In the genomic region with DNA sequence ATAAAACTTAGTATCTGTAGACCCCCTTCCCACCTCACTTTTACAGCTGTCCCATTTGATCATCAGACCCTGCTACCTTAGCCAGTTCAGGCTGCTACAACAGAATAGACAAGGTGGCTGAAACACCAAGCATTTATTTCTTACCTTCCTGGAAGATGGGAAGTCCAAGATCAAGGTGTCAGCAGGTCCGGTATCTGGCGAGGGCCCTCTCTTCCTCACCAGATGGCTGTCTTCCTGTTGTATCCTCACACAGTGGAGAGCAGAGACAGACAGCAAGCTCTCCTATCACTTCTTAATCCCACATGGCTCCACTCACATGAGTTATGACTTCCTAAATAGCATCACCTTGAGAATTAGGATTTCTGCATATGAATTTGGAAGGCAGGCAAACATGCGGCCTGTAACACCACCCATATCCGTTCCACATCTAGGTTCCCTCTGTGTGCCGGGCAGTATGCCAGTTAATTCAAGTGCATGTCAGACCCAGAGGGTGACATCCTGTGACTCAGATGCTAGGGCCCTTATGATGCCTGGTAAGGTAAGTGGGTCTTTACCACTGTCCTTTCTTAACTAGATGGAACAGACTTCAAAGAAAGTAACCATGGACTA, we compare ENCODE assay signal across 9 cellular contexts. TPM values are rescaled to one million over a fixed set of nuclear protein-coding genes. Genes with fewer than 3 reads are reported as not detected.
A peak's percentile ranks its signal among the peaks of the same experiment; 100 is the strongest.
DNase-seq lines count a peak whose midpoint lies in the region; ATAC-seq and TF ChIP-seq lines count a peak whose summit lies in the region.
"Had no signal": no experiment of that assay in that cellular context is flagged by ENCODE, and none has a peak within 500 bp of the region (broad histone marks: within the 10 kb centered on the region; RNA-seq: fewer than 3 reads in every experiment).

No MANE protein-coding gene starts in this region.

- 45 to 47% methylated on average over 5 of the region's 5 CpGs for WGBS in body of pancreas, 2 donors

- H3K9me3 ChIP-seq in body of pancreas, result no peaks in the 10 kb centered on the region

- intact Hi-C loops in body of pancreas (cut with DNase I), result no loop called here

- peaks cover 12% of the 10 kb centered on the region for H3K4me1 ChIP-seq in body of pancreas

- TF ChIP-seq POLR2A in body of pancreas (IDR thresholded peaks at IDR 0.05), result no peak

- peaks cover 5% of the 10 kb centered on the region for H3K27me3 Mint-ChIP-seq in glutamatergic neuron (ENCODE audit: unreplicated experiment)

- H3K36me3 ChIP-seq in body of pancreas (replicated peaks in 1 of 2; ENCODE audit: insufficient read depth in 1 of 2, low read depth in 2 of 2), result no peaks in the 10 kb centered on the region

- no peaks in the 10 kb centered on the region for H3K36me3 Mint-ChIP-seq in glutamatergic neuron (ENCODE audit: unreplicated experiment)

- no peak for TF ChIP-seq CTCF in HFF-Myc (IDR thresholded peaks at IDR 0.05; ENCODE audit: low read depth, low read length, missing control alignments)
- no peak for TF ChIP-seq CTCF in body of pancreas (IDR thresholded peaks at IDR 0.05)
- no peak for TF ChIP-seq CTCF in GM10266 (IDR thresholded peaks at IDR 0.05; ENCODE audit: control insufficient read depth, insufficient read depth, low read depth, missing control alignments)
- no peak for TF ChIP-seq CTCF in glutamatergic neuron (IDR thresholded peaks at IDR 0.05; ENCODE audit: partially characterized antibody, unreplicated experiment)

- H3K4me3 ChIP-seq in HFF-Myc (replicated peaks; ENCODE audit: low read depth, low read length) (no peak overlapping the region), body of pancreas (no peak overlapping the region)

- no peaks in the 10 kb centered on the region for H3K27me3 ChIP-seq in body of pancreas

- no peaks in the 10 kb centered on the region for H3K4me1 Mint-ChIP-seq in glutamatergic neuron (ENCODE audit: low read depth, unreplicated experiment)

- no peak overlapping the region for H3K4me3 Mint-ChIP-seq in glutamatergic neuron (ENCODE audit: unreplicated experiment)

- H3K27ac ChIP-seq in body of pancreas, result peak overlapping the region in 2 of 4 donors; percentile 7 to 40

- peaks cover 7% of the 10 kb centered on the region for H3K9me3 Mint-ChIP-seq in glutamatergic neuron (ENCODE audit: unreplicated experiment)

- H3K27ac Mint-ChIP-seq in glutamatergic neuron (ENCODE audit: unreplicated experiment), result no peak overlapping the region

- DNase-seq in HFF-Myc (ENCODE audit: extremely low read depth, low read depth), result peak; percentile 65
- peak; percentile 76 to 86 for DNase-seq in SHP77 (lab: John Stamatoyannopoulos, UW)
- peak in 3 of 4 donors; percentile 25 to 42 (median 40) for DNase-seq in body of pancreas
- peak; percentile 38 for DNase-seq in mucosa of gallbladder (ENCODE audit: low spot score)
- DNase-seq in GM10266 (ENCODE audit: extremely low spot score), result no peak
- DNase-seq in SKM-1 treated with dmso at 0.1 percent for 144 hours (lab: John Stamatoyannopoulos, UW; ENCODE audit: unreplicated experiment), result no peak
- no peak for DNase-seq in glutamatergic neuron

- ATAC-seq in body of pancreas, result peak; percentile 45
- no peak for ATAC-seq in GM21360 (IDR thresholded peaks at IDR 0.05; ENCODE audit: unreplicated experiment)

RNA-seq across cellular contexts. Expression of a gene that starts 2.1 kb away (rescaled TPM):
- total RNA-seq in body of pancreas, result not detected
- 0.23 TPM for total RNA-seq in mucosa of gallbladder
- not detected for total RNA-seq in glutamatergic neuron (ENCODE audit: unreplicated experiment)
- total RNA-seq: liver had no signal

RNA-seq across cellular contexts. Expression of a gene that starts 27.1 kb away (rescaled TPM):
- total RNA-seq in body of pancreas, result not detected
- total RNA-seq in mucosa of gallbladder, result 0.52 TPM
- total RNA-seq in glutamatergic neuron (ENCODE audit: unreplicated experiment), result not detected
- total RNA-seq: liver had no signal

RNA-seq across cellular contexts. Expression of a gene that starts 31.6 kb away (rescaled TPM):
- total RNA-seq in body of pancreas, result 10 to 100 TPM; 21.0 to 28.0 TPM
- 50.0 TPM for total RNA-seq in mucosa of gallbladder
- total RNA-seq in glutamatergic neuron (ENCODE audit: unreplicated experiment), result 10.8 TPM

RNA-seq across cellular contexts. Expression of a gene that starts 46.0 kb away (rescaled TPM):
- total RNA-seq in body of pancreas, result under 1 TPM in 1 of 2 donors, not detected in 1; 0.26 TPM
- total RNA-seq in mucosa of gallbladder, result 0.14 TPM
- 5.4 TPM for total RNA-seq in glutamatergic neuron (ENCODE audit: unreplicated experiment)

Comparison
In these comparisons a context has a peak if more than half of its experiments do, and no peak if none do; other contexts are left out.
1. DNase-seq: peak in HFF-Myc (single experiment), SHP77 (2 of 2), body of pancreas (3 of 4) and mucosa of gallbladder (single experiment); none in GM10266 (single experiment), SKM-1 treated with dmso at 0.1 percent for 144 hours (single experiment) and glutamatergic neuron (single experiment).